Comparison of ENCODE assay signal across 8 cellular contexts in genomic region chr6:42451146-42451594, GRCh38. TPM values are rescaled to one million over a fixed set of nuclear protein-coding genes. Genes with fewer than 3 reads are reported as not detected.
DNase-seq lines count a peak whose midpoint lies in the region; ATAC-seq and TF ChIP-seq lines count a peak whose summit lies in the region.

No MANE protein-coding gene starts in this region.

- peaks cover 50% of the 10 kb centered on the region for H3K4me1 ChIP-seq in Panc1 (ENCODE audit: control insufficient read depth, insufficient read depth, low read length)
- H3K4me1 ChIP-seq in neuron (ENCODE audit: insufficient read depth, low read length): peaks cover 47% of the 10 kb centered on the region

- peak; percentile 19 for ATAC-seq in Panc1

- peak overlapping the region; percentile 99 for H3K4me3 Mint-ChIP-seq in activated CD4-positive, alpha-beta T cell treated with anti-CD3 and anti-CD28 coated beads, Interleukin-2, amount 10 ng/mL, durations not matched to agents 24 days and 14 days

- no peaks in the 10 kb centered on the region; the same call in 1 of the 2 replicates for H3K36me3 ChIP-seq in Panc1 (ENCODE audit: control insufficient read depth, insufficient read depth, low read length)
- H3K36me3 ChIP-seq in neuron (ENCODE audit: insufficient read depth, low read length): no peaks in the 10 kb centered on the region

- intact Hi-C loops in activated CD4-positive, alpha-beta T cell treated with anti-CD3 and anti-CD28 coated beads, Interleukin-2, amount 10 ng/mL, durations not matched to agents 24 days and 14 days (cut with micrococcal nuclease): loop anchor here (1.0 to 10.0 kb wide), 10 partner anchors 26 to 721 kb away; partner anchors contain the start of genes MRPS10, SRF and TBCC
- intact Hi-C loops in Panc1 (cut with micrococcal nuclease; ENCODE audit: unreplicated experiment) (loop anchor here (5.0 to 10.0 kb wide), 2 partner anchors 81 to 136 kb away; no protein-coding TSS in a partner anchor), dorsolateral prefrontal cortex (cut with DNase I) (loop anchor here in 1 of 2 donors (5.0 kb wide), 2 partner anchors 96 to 194 kb away; no protein-coding TSS in a partner anchor), posterior vena cava (cut with DNase I) (no loop called here)

- CTCF ChIA-PET in Panc1 (lab: Charles Lee): interaction anchor here (0.6 to 2.0 kb wide), 2 partner anchors 59 to 96 kb away, joined by 3 to 9 read pairs; no protein-coding TSS in a partner anchor

- H3K27me3 Mint-ChIP-seq in activated CD4-positive, alpha-beta T cell treated with anti-CD3 and anti-CD28 coated beads, Interleukin-2, amount 10 ng/mL, durations not matched to agents 24 days and 14 days: peaks cover 11% of the 10 kb centered on the region

- POLR2A ChIA-PET in Panc1 (lab: Charles Lee): interaction anchor here (0.6 to 0.7 kb wide), 4 partner anchors 18 to 93 kb away, joined by 3 to 19 read pairs (median 4); no protein-coding TSS in a partner anchor

- peak overlapping the region; percentile 97 for H3K27ac Mint-ChIP-seq in activated CD4-positive, alpha-beta T cell treated with anti-CD3 and anti-CD28 coated beads, Interleukin-2, amount 10 ng/mL, durations not matched to agents 24 days and 14 days

- H3K4me3 ChIP-seq in Panc1 (ENCODE audit: low read depth in 2 of 2, low read length in 2 of 2) (peak overlapping the region; percentile 81 to 90), dorsolateral prefrontal cortex (peak overlapping the region; percentile 50 to 92 (median 79)), neuron (ENCODE audit: low read length) (peak overlapping the region; percentile 91)

- H3K9me3 ChIP-seq in Panc1 (ENCODE audit: control insufficient read depth, insufficient read depth, low read depth, low read length): no peaks in the 10 kb centered on the region
- peaks cover 2% of the 10 kb centered on the region for H3K9me3 ChIP-seq in neuron (ENCODE audit: low read length)

- peaks cover 43% of the 10 kb centered on the region for H3K4me1 Mint-ChIP-seq in activated CD4-positive, alpha-beta T cell treated with anti-CD3 and anti-CD28 coated beads, Interleukin-2, amount 10 ng/mL, durations not matched to agents 24 days and 14 days

- peaks cover 28% of the 10 kb centered on the region for H3K36me3 Mint-ChIP-seq in activated CD4-positive, alpha-beta T cell treated with anti-CD3 and anti-CD28 coated beads, Interleukin-2, amount 10 ng/mL, durations not matched to agents 24 days and 14 days (ENCODE audit: low read depth)

- no peaks in the 10 kb centered on the region for H3K27me3 ChIP-seq in Panc1 (ENCODE audit: control insufficient read depth, insufficient read depth, low read length)
- no peaks in the 10 kb centered on the region for H3K27me3 ChIP-seq in dorsolateral prefrontal cortex
- no peaks in the 10 kb centered on the region for H3K27me3 ChIP-seq in neuron (ENCODE audit: insufficient read depth, low read length)

- BruUV-seq in Panc1 (replicated peaks; lab: Mats Ljungman, UMichigan): no TSS peak

- H3K27ac ChIP-seq in Panc1 (ENCODE audit: low read length) (peak overlapping the region; percentile 95), dorsolateral prefrontal cortex (peak overlapping the region in 39 of 59 donors; percentile 4 to 95 (median 69))

- no peaks in the 10 kb centered on the region for H3K9me3 Mint-ChIP-seq in activated CD4-positive, alpha-beta T cell treated with anti-CD3 and anti-CD28 coated beads, Interleukin-2, amount 10 ng/mL, durations not matched to agents 24 days and 14 days

- no peak for DNase-seq in activated CD4-positive, alpha-beta T cell treated with anti-CD3 and anti-CD28 coated beads, Interleukin-2, amount 10 ng/mL, durations not matched to agents 24 days and 14 days
- no peak for DNase-seq in activated CD4-positive, alpha-beta T cell treated with anti-CD3 and anti-CD28 coated beads, Interleukin-2, amount 50 U/mL, for 4 hours
- DNase-seq in Panc1 (ENCODE audit: low read depth, low spot score): peak; percentile 69
- no peak for DNase-seq in dorsolateral prefrontal cortex
- no peak for DNase-seq in posterior vena cava (ENCODE audit: low spot score)
- no peak for DNase-seq in NCI-H69 (lab: John Stamatoyannopoulos, UW)
- no peak for DNase-seq in putamen (ENCODE audit: low spot score)

- H2AFZ ChIP-seq in neuron (ENCODE audit: low read depth, low read length): peak overlapping the region; percentile 24

- in situ Hi-C loops in Panc1 (cut with HindIII; ENCODE audit: low pct_unique_long_range_greater_than_20kb, low sequenced_read_pairs): no loop called here

- TF ChIP-seq CTCF in Panc1 (IDR thresholded peaks at IDR 0.05) (no peak), dorsolateral prefrontal cortex (IDR thresholded peaks at IDR 0.05 in 54 of 56, conservative IDR thresholded peaks at IDR 0.05 in 2 of 56; ENCODE audit: low read depth in 1 of 56, partially characterized antibody in 56 of 56) (no peak)

RNA-seq across cellular contexts. Expression of gene TRERF1, which starts 0.6 kb away (rescaled TPM):
- 37.0 and 37.3 TPM in 2 replicates for total RNA-seq in activated CD4-positive, alpha-beta T cell treated with anti-CD3 and anti-CD28 coated beads, Interleukin-2, amount 10 ng/mL, durations not matched to agents 24 days and 14 days
- total RNA-seq in Panc1 (2021; ENCODE audit: unreplicated experiment) (30.6 TPM), dorsolateral prefrontal cortex (10 to 100 TPM in 105 of 120 experiments, 1 to 10 TPM in 15; 4.2 to 21.8 (median 13.7) TPM), posterior vena cava (1 to 10 TPM; 3.4 to 5.6 TPM)
- polyA plus RNA-seq in Panc1 (2012; ENCODE audit: insufficient read length): 25.6 TPM

Comparison
In these comparisons a context has a peak if more than half of its experiments do, and no peak if none do; other contexts are left out.
1. intact Hi-C loops: an anchor here in activated CD4-positive, alpha-beta T cell treated with anti-CD3 and anti-CD28 coated beads, Interleukin-2, amount 10 ng/mL, durations not matched to agents 24 days and 14 days (1.0 to 10.0 kb wide) and Panc1 (5.0 to 10.0 kb wide); none called in posterior vena cava.